ENCODE assay signal across 2 cellular contexts in genomic region chr3:42875325-42876151, GRCh38.
TF ChIP-seq lines count a peak whose summit lies in the region.

CYP8B1 (minus strand) TSS chr3:42875879; CDS start chr3:42875816, 63 bp downstream.

TF ChIP-seq in H1, 55 proteins besides CTCF, POLR2A, EP300 and RAD21:
- TF ChIP-seq JUN (IDR thresholded peaks at IDR 0.05; ENCODE audit: low read depth, low read length), result no peak
- TF ChIP-seq EGR1 (IDR thresholded peaks at IDR 0.05; ENCODE audit: borderline replicate concordance, low read depth, low read length), result no peak
- no peak for TF ChIP-seq NRF1 (IDR thresholded peaks at IDR 0.05; ENCODE audit: low read depth, low read length)
- no peak for TF ChIP-seq MAFK (IDR thresholded peaks at IDR 0.05; ENCODE audit: low read depth, low read length)

TF ChIP-seq in HepG2, 621 proteins besides CTCF, POLR2A, EP300 and RAD21 (continues in another document):
- TF ChIP-seq ZNF709 (CRISPR knock-in tag; IDR thresholded peaks at IDR 0.05), result peak; percentile 30; the same call in 1 of the 2 replicates
- TF ChIP-seq ZNF496 (CRISPR knock-in tag; IDR thresholded peaks at IDR 0.05; ENCODE audit: insufficient replicate concordance), result no peak
- TF ChIP-seq RFXAP (CRISPR knock-in tag; IDR thresholded peaks at IDR 0.05; ENCODE audit: borderline replicate concordance), result peak; percentile 51; the same call in 1 of the 2 replicates
- no peak for TF ChIP-seq AGO2 (optimal IDR thresholded peaks at IDR 0.05; ENCODE audit: low read depth, low read length)
- TF ChIP-seq HOXA3 (CRISPR knock-in tag; IDR thresholded peaks at IDR 0.05), result peak; percentile 88
- peak; percentile 87; the same call in 1 of the 2 replicates for TF ChIP-seq ZBTB20 (CRISPR knock-in tag; IDR thresholded peaks at IDR 0.05; ENCODE audit: borderline replicate concordance, low read depth)
- no peak for TF ChIP-seq GZF1 (CRISPR knock-in tag; IDR thresholded peaks at IDR 0.05)
- TF ChIP-seq THRA (CRISPR knock-in tag; IDR thresholded peaks at IDR 0.05; ENCODE audit: borderline replicate concordance), result peak; percentile 49
- peak; percentile 64 for TF ChIP-seq UBTF (CRISPR knock-in tag; IDR thresholded peaks at IDR 0.05)
- no peak for TF ChIP-seq SP1 (IDR thresholded peaks at IDR 0.05)
- TF ChIP-seq SP1 (CRISPR knock-in tag; IDR thresholded peaks at IDR 0.05), result 0 out of 2 replicates have a peak, but pooled peaks have one; percentile 23
- TF ChIP-seq ZNF891 (CRISPR knock-in tag; IDR thresholded peaks at IDR 0.05), result peak; percentile 58
- peak; percentile 39; the same call in 1 of the 2 replicates for TF ChIP-seq ARID4A (CRISPR knock-in tag; IDR thresholded peaks at IDR 0.05; ENCODE audit: borderline replicate concordance)
- TF ChIP-seq ZNF160 (CRISPR knock-in tag; IDR thresholded peaks at IDR 0.05), result peak; percentile 79; the same call in 1 of the 2 replicates
- TF ChIP-seq ATF7-NPFF (CRISPR knock-in tag; IDR thresholded peaks at IDR 0.05; ENCODE audit: low read depth), result peak; percentile 55; the same call in 1 of the 2 replicates
- peak; percentile 61 for TF ChIP-seq ZNF605 (CRISPR knock-in tag; IDR thresholded peaks at IDR 0.05)
- TF ChIP-seq KDM6A (CRISPR knock-in tag; IDR thresholded peaks at IDR 0.05; ENCODE audit: low read depth), result peak; percentile 92
- TF ChIP-seq MAF1 (CRISPR knock-in tag; IDR thresholded peaks at IDR 0.05; ENCODE audit: borderline replicate concordance), result no peak
- TF ChIP-seq ZNF224 (CRISPR knock-in tag; IDR thresholded peaks at IDR 0.05), result 0 out of 2 replicates have a peak, but pooled peaks have one; percentile 55
- TF ChIP-seq ZC3H13 (CRISPR knock-in tag; IDR thresholded peaks at IDR 0.05), result peak; percentile 76; the same call in 1 of the 2 replicates
- TF ChIP-seq HNF1B (CRISPR knock-in tag; IDR thresholded peaks at IDR 0.05), result peak; percentile 79
- TF ChIP-seq SNAPC2 (CRISPR knock-in tag; IDR thresholded peaks at IDR 0.05), result peak; percentile 41; the same call in 1 of the 2 replicates
- TF ChIP-seq ZNF274 (CRISPR knock-in tag; IDR thresholded peaks at IDR 0.05), result peak; percentile 50; the same call in 1 of the 2 replicates
- TF ChIP-seq TFDP1 (CRISPR knock-in tag; IDR thresholded peaks at IDR 0.05; ENCODE audit: borderline replicate concordance), result peak; percentile 12; the same call in 1 of the 2 replicates
- TF ChIP-seq SOX5 (CRISPR knock-in tag; IDR thresholded peaks at IDR 0.05; ENCODE audit: borderline replicate concordance), result peak; percentile 61
- TF ChIP-seq ZNF101 (CRISPR knock-in tag; IDR thresholded peaks at IDR 0.05; ENCODE audit: borderline replicate concordance, low read depth), result no peak
- TF ChIP-seq CREB3 (CRISPR knock-in tag; IDR thresholded peaks at IDR 0.05), result no peak
- TF ChIP-seq ZFP36L2 (CRISPR knock-in tag; IDR thresholded peaks at IDR 0.05), result 0 out of 2 replicates have a peak, but pooled peaks have one; percentile 44
- peak; percentile 12; the same call in 1 of the 2 replicates for TF ChIP-seq ELF1 (CRISPR knock-in tag; IDR thresholded peaks at IDR 0.05)
- TF ChIP-seq NFAT5 (CRISPR knock-in tag; IDR thresholded peaks at IDR 0.05), result 0 out of 2 replicates have a peak, but pooled peaks have one; percentile 39
- peak; percentile 73 for TF ChIP-seq ZNF549 (CRISPR knock-in tag; IDR thresholded peaks at IDR 0.05)
- peak; percentile 85; the same call in 1 of the 2 replicates for TF ChIP-seq ZBTB26 (CRISPR knock-in tag; IDR thresholded peaks at IDR 0.05; ENCODE audit: borderline replicate concordance)
- peak; percentile 66; the same call in 1 of the 2 replicates for TF ChIP-seq KDM3A (CRISPR knock-in tag; IDR thresholded peaks at IDR 0.05; ENCODE audit: low read depth)
- no peak for TF ChIP-seq CAMTA2 (CRISPR knock-in tag; IDR thresholded peaks at IDR 0.05; ENCODE audit: borderline replicate concordance)
- no peak for TF ChIP-seq ATRX (CRISPR knock-in tag; IDR thresholded peaks at IDR 0.05; ENCODE audit: borderline replicate concordance)
- TF ChIP-seq ZBTB25 (CRISPR knock-in tag; IDR thresholded peaks at IDR 0.05), result 0 out of 2 replicates have a peak, but pooled peaks have one; percentile 26
- peak; percentile 27; the same call in 1 of the 2 replicates for TF ChIP-seq KDM2A (CRISPR knock-in tag; IDR thresholded peaks at IDR 0.05; ENCODE audit: borderline replicate concordance, low read depth)
- peak; percentile 76 for TF ChIP-seq ZBTB7B (CRISPR knock-in tag; IDR thresholded peaks at IDR 0.05)
